34 cellular contexts compared by ENCODE assay signal in the genomic region with DNA sequence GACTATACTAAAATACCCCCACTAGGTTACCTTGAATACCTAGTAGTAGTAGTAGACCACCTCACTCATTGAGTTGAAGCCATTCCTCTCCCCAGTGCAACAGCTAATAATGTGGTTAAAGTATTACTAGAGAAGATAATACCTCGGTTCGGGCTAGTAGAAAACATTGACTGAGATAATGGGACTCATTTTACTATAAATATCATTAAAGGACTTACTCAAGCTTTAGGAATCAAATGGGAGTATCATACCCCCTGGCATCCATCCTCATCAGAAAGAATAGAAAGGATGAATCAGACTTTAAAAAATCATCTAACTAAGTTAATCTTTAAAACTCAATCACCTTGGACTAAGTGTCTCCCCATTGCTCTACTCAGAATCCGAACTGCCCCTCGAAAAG.
"Had no signal": no experiment of that assay in that cellular context is flagged by ENCODE, and none has a peak within 500 bp of the region (broad histone marks: within the 10 kb centered on the region; RNA-seq: fewer than 3 reads in every experiment).

No MANE protein-coding gene starts in this region.

- H3K4me3 ChIP-seq: MG63 had no signal

- DNase-seq: Karpas-422, Kasumi-1, KG1, MG63, MM.1S, MV-4-11, NCI-H1048, NCI-H1092, NCI-H1092 treated with DMSO at 0.1 percent for 48 hours, NCI-H1105, NCI-H1105 treated with DMSO at 0.1 percent for 48 hours, NCI-H1417, NCI-H1417 treated with DMSO at 0.1 percent for 48 hours, NCI-H1436, NCI-H1436 treated with DMSO at 0.1 percent for 48 hours, NCI-H146, NCI-H1694, NCI-H1694 treated with DMSO at 0.1 percent for 48 hours, NCI-H187, NCI-H187 treated with DMSO at 0.1 percent for 48 hours, NCI-H1930, NCI-H2029, NCI-H2029 treated with DMSO at 0.1 percent for 48 hours, NCI-H2081, NCI-H2081 treated with DMSO at 0.1 percent for 48 hours, NCI-H2107, NCI-H2171, NCI-H2171 treated with DMSO at 0.1 percent for 48 hours, NCI-H2227 treated with DMSO at 0.1 percent for 48 hours, NCI-H226, NCI-H345, NCI-H446, NCI-H446 treated with DMSO at 0.1 percent for 48 hours had no signal

- H3K9me3 ChIP-seq: MG63 had no signal

- H3K36me3 ChIP-seq: MG63 had no signal

- H3K27me3 ChIP-seq: MG63 had no signal

- H3K27ac ChIP-seq: KMS-11 had no signal
